Comparison of ENCODE assay signal across 9 cellular contexts in genomic region chr11:120432056-120433018, GRCh38.
DNase-seq lines count a peak whose midpoint lies in the region; ATAC-seq, FAIRE-seq and TF ChIP-seq lines count a peak whose summit lies in the region.
"Had no signal": no experiment of that assay in that cellular context is flagged by ENCODE, and none has a peak within 500 bp of the region (broad histone marks: within the 10 kb centered on the region; RNA-seq: fewer than 3 reads in every experiment).

No MANE protein-coding gene starts in this region.

- TF ChIP-seq CTCF in epithelial cell of proximal tubule (conservative IDR thresholded peaks at IDR 0.05; ENCODE audit: low read depth, low read length) = no peak
- TF ChIP-seq CTCF in prostate gland (IDR thresholded peaks at IDR 0.05) = no peak

- FAIRE-seq in A204.1 (lab: Jason Lieb, UNC) = peak; percentile 95

- no peaks in the 10 kb centered on the region for H3K9me3 ChIP-seq in SJSA1 (replicated peaks)
- no peaks in the 10 kb centered on the region for H3K9me3 ChIP-seq in prostate gland

- H3K27me3 ChIP-seq in SJSA1 (replicated peaks) (no peaks in the 10 kb centered on the region), prostate gland (replicated peaks; ENCODE audit: insufficient read depth) (no peaks in the 10 kb centered on the region)
- H3K27me3 ChIP-seq: cardiac muscle cell had no signal

- TF ChIP-seq POLR2A in prostate gland (IDR thresholded peaks at IDR 0.05) = no peak

- WGBS in prostate gland = 42% methylated on average over 4 of the region's 4 CpGs

- H3K36me3 ChIP-seq in SJSA1 = peaks cover 8% of the 10 kb centered on the region; the same call in 1 of the 2 replicates
- no peaks in the 10 kb centered on the region for H3K36me3 ChIP-seq in prostate gland

- intact Hi-C loops in prostate gland (cut with DNase I) = loop anchor here (5.0 kb wide), 1 partner anchor 95 kb away; the partner anchor contains the start of gene ARHGEF12

- H3K4me1 ChIP-seq in SJSA1 (replicated peaks) (peaks cover 21% of the 10 kb centered on the region), prostate gland (replicated peaks) (no peaks in the 10 kb centered on the region)

- ATAC-seq in GM21423 (IDR thresholded peaks at IDR 0.05; ENCODE audit: unreplicated experiment) = peak; percentile 73
- ATAC-seq in HG02885 (IDR thresholded peaks at IDR 0.05; ENCODE audit: poor library complexity, unreplicated experiment) = no peak
- no peak for ATAC-seq in GM19035 (IDR thresholded peaks at IDR 0.05; ENCODE audit: unreplicated experiment)

- peak overlapping the region; percentile 8; the same call in 1 of the 2 replicates for H3K4me3 ChIP-seq in SJSA1
- H3K4me3 ChIP-seq in epithelial cell of proximal tubule (ENCODE audit: low read depth, low read length) = no peak overlapping the region
- H3K4me3 ChIP-seq in prostate gland = no peak overlapping the region
- H3K4me3 ChIP-seq: cardiac muscle cell had no signal

- H3K27ac ChIP-seq in SJSA1 (peak overlapping the region; percentile 95), prostate gland (peak overlapping the region in 1 of 2 donors; percentile 9)
- H3K27ac ChIP-seq: cardiac muscle cell had no signal

- DNase-seq in SJSA1 (ENCODE audit: low read depth in 1 of 2, low spot score in 2 of 2) = peak; percentile 73 to 85
- DNase-seq in epithelial cell of proximal tubule (ENCODE audit: low read depth) = peak; percentile 99
- peak; percentile 66 for DNase-seq in prostate gland (ENCODE audit: low spot score)
- DNase-seq in NK-92 treated with Interleukin-12 subunit alpha and Interleukin-12 subunit beta, amount 100 ng/mL, for 24 hours (lab: John Stamatoyannopoulos, UW) = no peak
